ENCODE assay signal across 9 cellular contexts in the genomic region with DNA sequence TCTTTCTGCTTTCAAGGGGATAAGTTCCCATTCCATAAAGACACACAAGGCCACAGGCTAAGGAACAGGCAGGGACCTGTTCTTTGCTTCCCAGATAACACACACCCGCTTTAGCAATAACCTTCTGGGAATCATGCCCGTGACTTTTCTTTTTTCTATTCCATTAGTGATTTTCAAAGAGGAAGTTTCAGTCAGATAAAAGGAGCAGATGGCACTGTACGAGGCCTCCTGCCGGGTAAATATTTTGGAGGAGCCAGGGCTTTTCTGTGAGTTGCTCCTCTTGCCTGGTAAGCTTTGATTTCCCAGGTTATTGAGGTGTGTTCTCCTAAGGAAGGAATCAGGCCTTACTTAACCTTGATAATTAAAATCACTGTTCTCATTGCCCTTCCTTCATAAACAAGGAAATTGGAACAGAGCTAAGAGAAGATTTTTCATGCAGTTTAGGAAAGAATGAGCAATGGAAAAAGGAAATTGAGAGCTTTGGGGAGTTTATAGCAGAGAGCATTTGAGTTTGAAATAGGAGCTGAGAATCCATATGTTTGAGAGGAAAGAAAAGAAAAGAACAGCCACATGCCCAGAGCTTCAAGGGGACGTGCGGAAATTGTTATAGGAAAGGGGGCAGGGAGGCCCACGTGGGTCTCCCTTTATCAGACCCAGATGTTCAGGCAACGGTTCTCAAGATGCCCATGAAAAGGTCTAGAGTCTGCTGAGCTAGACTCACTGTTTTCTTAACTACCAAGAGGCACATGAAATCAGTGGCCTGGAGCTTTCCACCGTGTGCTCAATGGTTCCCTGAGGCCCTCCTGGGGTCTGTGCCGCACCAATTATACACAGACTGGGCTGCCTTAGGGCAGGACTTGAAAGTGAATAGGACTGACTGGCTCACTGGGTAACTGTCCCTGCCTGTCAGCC. TPM values are rescaled to one million over a fixed set of nuclear protein-coding genes. Genes with fewer than 3 reads are reported as not detected.
DNase-seq lines count a peak whose midpoint lies in the region; ATAC-seq and TF ChIP-seq lines count a peak whose summit lies in the region.
"Had no signal": no experiment of that assay in that cellular context is flagged by ENCODE, and none has a peak within 500 bp of the region (broad histone marks: within the 10 kb centered on the region; RNA-seq: fewer than 3 reads in every experiment).

No MANE protein-coding gene starts in this region.

- POLR2A ChIA-PET in HCT116 (lab: Charles Lee): no interaction called here

- CTCF ChIA-PET in HCT116 (lab: Charles Lee): no interaction called here

- no peaks in the 10 kb centered on the region for H4K20me1 ChIP-seq in HCT116 (ENCODE audit: insufficient read depth)

- 41 to 56% (median 46%) methylated on average over 10 of the region's 10 CpGs for WGBS in adipose tissue, 3 donors
- 37 to 53% methylated on average over 10 of the region's 10 CpGs for WGBS in heart right ventricle, 2 donors

- TF ChIP-seq POLR2A in HCT116 (IDR thresholded peaks at IDR 0.05; ENCODE audit: borderline replicate concordance, extremely low read depth, insufficient read depth, insufficient read length): no peak

- H3K4me3 ChIP-seq in HCT116 (replicated peaks in 1 of 2; ENCODE audit: low read depth in 1 of 2, low read length in 2 of 2): no peak overlapping the region
- H3K4me3 ChIP-seq in heart right ventricle: no peak overlapping the region
- H3K4me3 ChIP-seq in skeletal muscle satellite cell (ENCODE audit: low read length): no peak overlapping the region

- no peak overlapping the region for H2AFZ ChIP-seq in HCT116 (ENCODE audit: low read depth, low read length, poor library complexity, severe bottlenecking)

- no TSS peak for BruUV-seq in HCT116 (replicated peaks; lab: Mats Ljungman, UMichigan)

- intact Hi-C loops in HCT116 (cut with micrococcal nuclease): no loop called here
- intact Hi-C loops in heart right ventricle (cut with DNase I): no loop called here

- RAD21 ChIA-PET in HCT116 (lab: Charles Lee; ENCODE audit: low non-redundant PET in 1 of 2, low total read pairs in 2 of 2, uncharacterized antibody in 2 of 2, unreplicated experiment in 2 of 2): no interaction called here

- TF ChIP-seq CTCF in HCT116 (IDR thresholded peaks at IDR 0.05 in 2 of 3, conservative IDR thresholded peaks at IDR 0.05 in 1 of 3; ENCODE audit: borderline replicate concordance in 1 of 3, insufficient read depth in 1 of 3, low read depth in 2 of 3, low read length in 2 of 3) (no peak), heart right ventricle (IDR thresholded peaks at IDR 0.05) (no peak)

- H3K9me2 ChIP-seq in HCT116 (ENCODE audit: insufficient read depth): no peaks in the 10 kb centered on the region

- peak overlapping the region; percentile 9; the same call in 1 of the 2 replicates for H3K27ac ChIP-seq in HCT116 (ENCODE audit: low read depth, low read length)
- H3K27ac ChIP-seq in adipose tissue (ENCODE audit: low read depth, low read length): peak overlapping the region; percentile 46
- peak overlapping the region; percentile 65 to 92 (median 82) for H3K27ac ChIP-seq in heart right ventricle

- ATAC-seq in HCT116 (no peak), heart right ventricle (peak in 6 of 8 donors; percentile 11 to 33 (median 24)), GM18517 (IDR thresholded peaks at IDR 0.05; ENCODE audit: unreplicated experiment) (no peak)

- peaks cover 56% of the 10 kb centered on the region for H3K79me2 ChIP-seq in HCT116 (ENCODE audit: insufficient read depth, low read length)

- H3K9me3 ChIP-seq in HCT116 (ENCODE audit: control insufficient read depth in 1 of 2, insufficient read depth in 1 of 2, low read depth in 1 of 2, low read length in 2 of 2): no peaks in the 10 kb centered on the region
- no peaks in the 10 kb centered on the region for H3K9me3 ChIP-seq in heart right ventricle
- H3K9me3 ChIP-seq in skeletal muscle satellite cell (replicated peaks; ENCODE audit: low read length): no peaks in the 10 kb centered on the region

- peaks cover 2 to 8% of the 10 kb centered on the region in 2 experiments; a peak in 2 of 4 replicates for H3K4me1 ChIP-seq in HCT116 (ENCODE audit: control insufficient read depth in 1 of 2, insufficient read depth in 2 of 2, low read length in 2 of 2)
- peaks cover 22 to 93% (median 79%) of the 10 kb centered on the region in 9 donors for H3K4me1 ChIP-seq in heart right ventricle
- peaks cover 55% of the 10 kb centered on the region for H3K4me1 ChIP-seq in skeletal muscle satellite cell (ENCODE audit: control insufficient read depth, insufficient read depth, low read length)

- H3K9ac ChIP-seq in HCT116 (ENCODE audit: low read length): no peak overlapping the region
- peak overlapping the region; percentile 32 for H3K9ac ChIP-seq in skeletal muscle satellite cell (ENCODE audit: low read depth, low read length)

- no peak for TF ChIP-seq RAD21 in HCT116 (IDR thresholded peaks at IDR 0.05; ENCODE audit: low read depth)

- DNase-seq in HCT116 (ENCODE audit: low read depth, low spot score) (no peak), heart right ventricle (no peak), hippocampal formation (lab: John Stamatoyannopoulos, UW) (no peak), NCI-H2081 treated with DMSO at 0.1 percent for 48 hours (lab: John Stamatoyannopoulos, UW) (no peak)
- DNase-seq in NK-92 treated with Interleukin-12 subunit alpha and Interleukin-12 subunit beta, amount 100 ng/mL, for 24 hours (lab: John Stamatoyannopoulos, UW): no peak
- DNase-seq: activated naive CD8-positive, alpha-beta T cell treated with anti-CD3 and anti-CD28 coated beads, Interleukin-2, amount 10 ng/mL, durations not matched to agents 7 days and 5 days had no signal

- H3K27me3 ChIP-seq in HCT116 (ENCODE audit: insufficient read depth, low read length) (no peaks in the 10 kb centered on the region), heart right ventricle (no peaks in the 10 kb centered on the region), skeletal muscle satellite cell (ENCODE audit: control insufficient read depth, insufficient read depth, low read length) (no peaks in the 10 kb centered on the region)

- H3K4me2 ChIP-seq in HCT116 (ENCODE audit: low read length) (no peak overlapping the region), skeletal muscle satellite cell (ENCODE audit: low read length) (no peak overlapping the region)

- H3K36me3 ChIP-seq in HCT116 (ENCODE audit: control insufficient read depth in 1 of 2, insufficient read depth in 2 of 2, low read length in 2 of 2) (no peaks in the 10 kb centered on the region), heart right ventricle (no peaks in the 10 kb centered on the region), skeletal muscle satellite cell (ENCODE audit: insufficient read depth, low read length) (no peaks in the 10 kb centered on the region)

TF ChIP-seq in HCT116, 20 proteins besides CTCF, POLR2A, EP300 and RAD21 (continues in another document):
- TF ChIP-seq, protein P1, sequence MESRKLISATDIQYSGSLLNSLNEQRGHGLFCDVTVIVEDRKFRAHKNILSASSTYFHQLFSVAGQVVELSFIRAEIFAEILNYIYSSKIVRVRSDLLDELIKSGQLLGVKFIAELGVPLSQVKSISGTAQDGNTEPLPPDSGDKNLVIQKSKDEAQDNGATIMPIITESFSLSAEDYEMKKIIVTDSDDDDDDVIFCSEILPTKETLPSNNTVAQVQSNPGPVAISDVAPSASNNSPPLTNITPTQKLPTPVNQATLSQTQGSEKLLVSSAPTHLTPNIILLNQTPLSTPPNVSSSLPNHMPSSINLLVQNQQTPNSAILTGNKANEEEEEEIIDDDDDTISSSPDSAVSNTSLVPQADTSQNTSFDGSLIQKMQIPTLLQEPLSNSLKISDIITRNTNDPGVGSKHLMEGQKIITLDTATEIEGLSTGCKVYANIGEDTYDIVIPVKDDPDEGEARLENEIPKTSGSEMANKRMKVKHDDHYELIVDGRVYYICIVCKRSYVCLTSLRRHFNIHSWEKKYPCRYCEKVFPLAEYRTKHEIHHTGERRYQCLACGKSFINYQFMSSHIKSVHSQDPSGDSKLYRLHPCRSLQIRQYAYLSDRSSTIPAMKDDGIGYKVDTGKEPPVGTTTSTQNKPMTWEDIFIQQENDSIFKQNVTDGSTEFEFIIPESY (IDR thresholded peaks at IDR 0.05; ENCODE audit: extremely low read depth, insufficient replicate concordance, low read length): no peak
- TF ChIP-seq ZFX (IDR thresholded peaks at IDR 0.05) (no peak), CEBPB (IDR thresholded peaks at IDR 0.05; ENCODE audit: low read depth) (no peak), SIN3A (IDR thresholded peaks at IDR 0.05; ENCODE audit: low read depth) (no peak), FOSL1 (IDR thresholded peaks at IDR 0.05; ENCODE audit: low read depth) (no peak), CBX3 (IDR thresholded peaks at IDR 0.05; ENCODE audit: low read depth) (no peak), EGR1 (IDR thresholded peaks at IDR 0.05; ENCODE audit: low read depth) (no peak), SP1 (IDR thresholded peaks at IDR 0.05; ENCODE audit: low read depth) (no peak), JUND (IDR thresholded peaks at IDR 0.05) (no peak)
- TF ChIP-seq, protein P2, sequence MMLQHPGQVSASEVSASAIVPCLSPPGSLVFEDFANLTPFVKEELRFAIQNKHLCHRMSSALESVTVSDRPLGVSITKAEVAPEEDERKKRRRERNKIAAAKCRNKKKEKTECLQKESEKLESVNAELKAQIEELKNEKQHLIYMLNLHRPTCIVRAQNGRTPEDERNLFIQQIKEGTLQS (IDR thresholded peaks at IDR 0.05): no peak
- TF ChIP-seq, protein P3, sequence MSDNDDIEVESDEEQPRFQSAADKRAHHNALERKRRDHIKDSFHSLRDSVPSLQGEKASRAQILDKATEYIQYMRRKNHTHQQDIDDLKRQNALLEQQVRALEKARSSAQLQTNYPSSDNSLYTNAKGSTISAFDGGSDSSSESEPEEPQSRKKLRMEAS (IDR thresholded peaks at IDR 0.05): no peak

RNA-seq across cellular contexts. Expression of gene CHD9, which starts 31.0 kb away (rescaled TPM):
- 18.9 TPM for total RNA-seq in HCT116 (2021; ENCODE audit: unreplicated experiment)
- 2.8 and 3.2 TPM in 2 replicates for polyA plus RNA-seq in HCT116 (2012)
- polyA plus RNA-seq in adipose tissue: 10 to 100 TPM; 11.7 to 20.1 (median 15.4) TPM
- total RNA-seq in heart right ventricle: 10 to 100 TPM; 39.6 to 58.4 (median 45.1) TPM
- 10 to 100 TPM in 1 of 2 donors, 1 to 10 TPM in 1; 7.0 to 15.7 TPM for polyA plus RNA-seq in heart right ventricle
- total RNA-seq in skeletal muscle satellite cell (2012; rRNA removed): 50.7 and 53.7 TPM in 2 replicates

RNA-seq across cellular contexts. Expression of gene CHD9NB, which starts 33.1 kb away (rescaled TPM):
- total RNA-seq in HCT116 (2021; ENCODE audit: unreplicated experiment): 1.2 TPM
- 0.85 and 1.3 TPM in 2 replicates for polyA plus RNA-seq in HCT116 (2012)
- 1 to 10 TPM in 2 of 3 donors, under 1 TPM in 1; 0.45 to 4.3 (median 1.2) TPM for polyA plus RNA-seq in adipose tissue
- total RNA-seq in heart right ventricle: 1 to 10 TPM in 1 of 10 donors, under 1 TPM in 7, not detected in 2; 0.29 to 1.2 (median 0.51) TPM
- polyA plus RNA-seq in heart right ventricle: 1 to 10 TPM in 1 of 2 donors, under 1 TPM in 1; 0.17 to 1.5 TPM
- total RNA-seq in skeletal muscle satellite cell (2012; rRNA removed): 0.87 and 1.3 TPM in 2 replicates

Comparison
In these comparisons a context has a peak if more than half of its experiments do, and no peak if none do; other contexts are left out.
1. ATAC-seq: peak in heart right ventricle (6 of 8); none in HCT116 (single experiment) and GM18517 (single experiment).
2. H3K27ac ChIP-seq: peak in every context shown above with its lines; median percentile 82 in heart right ventricle; 46 in adipose tissue; 9 in HCT116.